In the genomic region with DNA sequence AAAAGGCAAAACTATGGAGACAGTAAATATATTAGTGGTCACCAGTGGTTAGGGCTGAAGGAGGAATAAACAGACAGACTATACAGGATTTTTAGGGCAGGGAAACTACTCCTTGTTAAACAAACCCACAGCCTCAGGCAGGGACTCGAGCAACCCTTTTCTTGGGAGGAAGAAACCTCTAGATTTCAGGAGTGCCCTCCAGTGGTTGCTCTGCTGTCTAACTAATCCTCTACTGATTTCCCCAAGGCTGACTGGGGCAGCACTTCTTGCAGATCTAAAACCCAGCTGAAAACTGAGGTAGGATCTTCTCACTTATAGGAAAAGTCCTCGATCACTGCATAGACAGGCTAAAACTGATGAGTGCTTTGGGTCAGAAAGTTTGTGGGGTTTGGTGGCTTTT, we compare ENCODE assay signal across 13 cellular contexts.
A peak's percentile ranks its signal among the peaks of the same experiment; 100 is the strongest.
DNase-seq lines count a peak whose midpoint lies in the region; ATAC-seq and TF ChIP-seq lines count a peak whose summit lies in the region.
"Had no signal": no experiment of that assay in that cellular context is flagged by ENCODE, and none has a peak within 500 bp of the region (broad histone marks: within the 10 kb centered on the region; RNA-seq: fewer than 3 reads in every experiment).

No MANE protein-coding gene starts in this region.

- TF ChIP-seq POLR2A in vagina (IDR thresholded peaks at IDR 0.05) = no peak

- H3K27me3 ChIP-seq in A673 (replicated peaks; ENCODE audit: insufficient read depth, low read depth, low read length, poor library complexity) = no peaks in the 10 kb centered on the region
- H3K27me3 ChIP-seq in vagina = no peaks in the 10 kb centered on the region
- H3K27me3 ChIP-seq: BLaER1 treated with 17β-estradiol and CSF1 and Interleukin-3, amounts not matched to agents 10 nM and 100 nM; colonic mucosa had no signal

- POLR2A ChIA-PET in A673 (lab: Charles Lee; ENCODE audit: low non-redundant PET) = no interaction called here

- TF ChIP-seq CTCF in A673 (conservative IDR thresholded peaks at IDR 0.05; ENCODE audit: low read depth, low read length) (peak; percentile 50), fibroblast of villous mesenchyme (IDR thresholded peaks at IDR 0.05; ENCODE audit: insufficient read depth, low read depth, low read length) (peak; percentile 47), vagina (IDR thresholded peaks at IDR 0.05) (no peak)

- peak; percentile 47 for DNase-seq in A673 (ENCODE audit: low spot score)
- DNase-seq in HCEC 1CT = peak; percentile 50
- DNase-seq in fibroblast of villous mesenchyme (ENCODE audit: low read depth) = peak; percentile 22
- no peak for DNase-seq in C1 segment of cervical spinal cord (lab: John Stamatoyannopoulos, UW)
- no peak for DNase-seq in vagina (ENCODE audit: extremely low spot score in 2 of 2)
- DNase-seq: activated T-cell treated with anti-CD3 and anti-CD28 coated beads, Interleukin-2, amount 50 U/mL, for 1 hour; colonic mucosa; SHP77; stimulated activated naive B cell treated with anti-CD40 and anti-IgM and Interleukin-4, amounts not matched to agents 10 μg/mL and 1 μg/mL and 100 μg/mL, for 72 hours had no signal

- H3K4me3 ChIP-seq in A673 (ENCODE audit: low read depth, low read length, poor library complexity, severe bottlenecking) (no peak overlapping the region), fibroblast of villous mesenchyme (ENCODE audit: low read depth, low read length) (no peak overlapping the region), vagina (no peak overlapping the region)
- H3K4me3 ChIP-seq: BLaER1 treated with 17β-estradiol and CSF1 and Interleukin-3, amounts not matched to agents 10 nM and 100 nM; colonic mucosa had no signal

- ATAC-seq in SK-N-SH treated with all-trans-retinoic acid at 6 μM for 48 hours (peak; percentile 78; the same call in 2 of the 3 replicates), HG02970 (IDR thresholded peaks at IDR 0.05; ENCODE audit: low FRiP score, unreplicated experiment) (no peak), GM18868 (IDR thresholded peaks at IDR 0.05; ENCODE audit: unreplicated experiment) (no peak)
- ATAC-seq: stimulated activated naive B cell treated with anti-CD40 and anti-IgM and Interleukin-4, amounts not matched to agents 10 μg/mL and 1 μg/mL and 100 μg/mL, for 72 hours had no signal

- BruUV-seq in A673 (replicated peaks; lab: Mats Ljungman, UMichigan) = no TSS peak

- H3K27ac ChIP-seq in A673 (ENCODE audit: low read depth, low read length, poor library complexity, severe bottlenecking) (no peak overlapping the region), vagina (no peak overlapping the region)
- H3K27ac ChIP-seq: BLaER1 treated with 17β-estradiol and CSF1 and Interleukin-3, amounts not matched to agents 10 nM and 100 nM; colonic mucosa had no signal

- H3K4me1 ChIP-seq in A673 (ENCODE audit: insufficient read depth, low read length, poor library complexity, severe bottlenecking) (no peaks in the 10 kb centered on the region), vagina (no peaks in the 10 kb centered on the region)
- H3K4me1 ChIP-seq: BLaER1 treated with 17β-estradiol and CSF1 and Interleukin-3, amounts not matched to agents 10 nM and 100 nM; colonic mucosa had no signal

- CTCF ChIA-PET in A673 (lab: Charles Lee) = no interaction called here

- H3K36me3 ChIP-seq in A673 (ENCODE audit: insufficient read depth, low read length, poor library complexity, severe bottlenecking) (no peaks in the 10 kb centered on the region), vagina (no peaks in the 10 kb centered on the region)
- H3K36me3 ChIP-seq: BLaER1 treated with 17β-estradiol and CSF1 and Interleukin-3, amounts not matched to agents 10 nM and 100 nM; colonic mucosa had no signal

- H3K9me3 ChIP-seq in A673 (ENCODE audit: low read depth, low read length, poor library complexity, severe bottlenecking) (no peaks in the 10 kb centered on the region), vagina (no peaks in the 10 kb centered on the region)
- H3K9me3 ChIP-seq: BLaER1 treated with 17β-estradiol and CSF1 and Interleukin-3, amounts not matched to agents 10 nM and 100 nM; colonic mucosa had no signal

- intact Hi-C loops in A673 (cut with micrococcal nuclease; ENCODE audit: unreplicated experiment) (no loop called here), vagina (cut with DNase I) (no loop called here)

TF ChIP-seq in SK-N-SH treated with all-trans-retinoic acid at 6 μM for 48 hours, 23 proteins besides CTCF, POLR2A, EP300 and RAD21:
- TF ChIP-seq SNAI2 (CRISPR knock-in tag; IDR thresholded peaks at IDR 0.05) (no peak), PPARA (CRISPR knock-in tag; IDR thresholded peaks at IDR 0.05; ENCODE audit: borderline replicate concordance) (no peak), ZFP30 (CRISPR knock-in tag; IDR thresholded peaks at IDR 0.05) (no peak), OSR1 (CRISPR knock-in tag; IDR thresholded peaks at IDR 0.05) (no peak), ARNTL (CRISPR knock-in tag; IDR thresholded peaks at IDR 0.05; ENCODE audit: borderline replicate concordance, low read depth) (no peak), ZNF8 (CRISPR knock-in tag; IDR thresholded peaks at IDR 0.05) (no peak), BACH2 (CRISPR knock-in tag; IDR thresholded peaks at IDR 0.05; ENCODE audit: borderline replicate concordance) (no peak), TOX (CRISPR knock-in tag; IDR thresholded peaks at IDR 0.05; ENCODE audit: borderline replicate concordance) (no peak)
- TF ChIP-seq, protein P1, sequence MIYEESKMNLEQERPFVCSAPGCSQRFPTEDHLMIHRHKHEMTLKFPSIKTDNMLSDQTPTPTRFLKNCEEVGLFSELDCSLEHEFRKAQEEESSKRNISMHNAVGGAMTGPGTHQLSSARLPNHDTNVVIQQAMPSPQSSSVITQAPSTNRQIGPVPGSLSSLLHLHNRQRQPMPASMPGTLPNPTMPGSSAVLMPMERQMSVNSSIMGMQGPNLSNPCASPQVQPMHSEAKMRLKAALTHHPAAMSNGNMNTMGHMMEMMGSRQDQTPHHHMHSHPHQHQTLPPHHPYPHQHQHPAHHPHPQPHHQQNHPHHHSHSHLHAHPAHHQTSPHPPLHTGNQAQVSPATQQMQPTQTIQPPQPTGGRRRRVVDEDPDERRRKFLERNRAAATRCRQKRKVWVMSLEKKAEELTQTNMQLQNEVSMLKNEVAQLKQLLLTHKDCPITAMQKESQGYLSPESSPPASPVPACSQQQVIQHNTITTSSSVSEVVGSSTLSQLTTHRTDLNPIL (CRISPR knock-in tag; IDR thresholded peaks at IDR 0.05; ENCODE audit: low read depth) = no peak
- TF ChIP-seq, protein P2, sequence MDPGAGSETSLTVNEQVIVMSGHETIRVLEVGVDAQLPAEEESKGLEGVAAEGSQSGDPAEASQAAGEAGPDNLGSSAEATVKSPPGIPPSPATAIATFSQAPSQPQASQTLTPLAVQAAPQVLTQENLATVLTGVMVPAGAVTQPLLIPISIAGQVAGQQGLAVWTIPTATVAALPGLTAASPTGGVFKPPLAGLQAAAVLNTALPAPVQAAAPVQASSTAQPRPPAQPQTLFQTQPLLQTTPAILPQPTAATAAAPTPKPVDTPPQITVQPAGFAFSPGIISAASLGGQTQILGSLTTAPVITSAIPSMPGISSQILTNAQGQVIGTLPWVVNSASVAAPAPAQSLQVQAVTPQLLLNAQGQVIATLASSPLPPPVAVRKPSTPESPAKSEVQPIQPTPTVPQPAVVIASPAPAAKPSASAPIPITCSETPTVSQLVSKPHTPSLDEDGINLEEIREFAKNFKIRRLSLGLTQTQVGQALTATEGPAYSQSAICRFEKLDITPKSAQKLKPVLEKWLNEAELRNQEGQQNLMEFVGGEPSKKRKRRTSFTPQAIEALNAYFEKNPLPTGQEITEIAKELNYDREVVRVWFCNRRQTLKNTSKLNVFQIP (CRISPR knock-in tag; IDR thresholded peaks at IDR 0.05; ENCODE audit: borderline replicate concordance, low read depth) = no peak
- TF ChIP-seq, protein P3, sequence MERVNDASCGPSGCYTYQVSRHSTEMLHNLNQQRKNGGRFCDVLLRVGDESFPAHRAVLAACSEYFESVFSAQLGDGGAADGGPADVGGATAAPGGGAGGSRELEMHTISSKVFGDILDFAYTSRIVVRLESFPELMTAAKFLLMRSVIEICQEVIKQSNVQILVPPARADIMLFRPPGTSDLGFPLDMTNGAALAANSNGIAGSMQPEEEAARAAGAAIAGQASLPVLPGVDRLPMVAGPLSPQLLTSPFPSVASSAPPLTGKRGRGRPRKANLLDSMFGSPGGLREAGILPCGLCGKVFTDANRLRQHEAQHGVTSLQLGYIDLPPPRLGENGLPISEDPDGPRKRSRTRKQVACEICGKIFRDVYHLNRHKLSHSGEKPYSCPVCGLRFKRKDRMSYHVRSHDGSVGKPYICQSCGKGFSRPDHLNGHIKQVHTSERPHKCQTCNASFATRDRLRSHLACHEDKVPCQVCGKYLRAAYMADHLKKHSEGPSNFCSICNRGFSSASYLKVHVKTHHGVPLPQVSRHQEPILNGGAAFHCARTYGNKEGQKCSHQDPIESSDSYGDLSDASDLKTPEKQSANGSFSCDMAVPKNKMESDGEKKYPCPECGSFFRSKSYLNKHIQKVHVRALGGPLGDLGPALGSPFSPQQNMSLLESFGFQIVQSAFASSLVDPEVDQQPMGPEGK (CRISPR knock-in tag; IDR thresholded peaks at IDR 0.05; ENCODE audit: borderline replicate concordance) = no peak

Comparison
In these comparisons a context has a peak if more than half of its experiments do, and no peak if none do; other contexts are left out.
1. DNase-seq: peak in A673 (single experiment), HCEC 1CT (single experiment) and fibroblast of villous mesenchyme (single experiment); none in C1 segment of cervical spinal cord (0 of 14) and vagina (0 of 2).
2. CTCF ChIP-seq: peak in A673 (single experiment) and fibroblast of villous mesenchyme (single experiment); none in vagina (0 of 3).